Comparison of ENCODE assay signal across 1 cellular context in genomic region chr6:90712165-90712564, GRCh38.
TF ChIP-seq lines count a peak whose summit lies in the region.

No MANE protein-coding gene starts in this region.

TF ChIP-seq in GM23338, 12 proteins besides CTCF, POLR2A, EP300 and RAD21:
- TF ChIP-seq JUNB (IDR thresholded peaks at IDR 0.05; ENCODE audit: unreplicated experiment) (no peak), NANOG (IDR thresholded peaks at IDR 0.05; ENCODE audit: borderline replicate concordance) (no peak), ZNF462 (CRISPR knock-in tag; IDR thresholded peaks at IDR 0.05) (no peak), EZH2phosphoT487 (IDR thresholded peaks at IDR 0.05; ENCODE audit: unreplicated experiment) (no peak), ZNF114 (CRISPR knock-in tag; IDR thresholded peaks at IDR 0.05) (no peak), ZNF331 (CRISPR knock-in tag; IDR thresholded peaks at IDR 0.05; ENCODE audit: low read depth) (no peak), EZH2 (IDR thresholded peaks at IDR 0.05; ENCODE audit: low read depth, unreplicated experiment) (no peak), CREB1 (CRISPR knock-in tag; IDR thresholded peaks at IDR 0.05; ENCODE audit: low read depth) (no peak)
- TF ChIP-seq, protein P1, sequence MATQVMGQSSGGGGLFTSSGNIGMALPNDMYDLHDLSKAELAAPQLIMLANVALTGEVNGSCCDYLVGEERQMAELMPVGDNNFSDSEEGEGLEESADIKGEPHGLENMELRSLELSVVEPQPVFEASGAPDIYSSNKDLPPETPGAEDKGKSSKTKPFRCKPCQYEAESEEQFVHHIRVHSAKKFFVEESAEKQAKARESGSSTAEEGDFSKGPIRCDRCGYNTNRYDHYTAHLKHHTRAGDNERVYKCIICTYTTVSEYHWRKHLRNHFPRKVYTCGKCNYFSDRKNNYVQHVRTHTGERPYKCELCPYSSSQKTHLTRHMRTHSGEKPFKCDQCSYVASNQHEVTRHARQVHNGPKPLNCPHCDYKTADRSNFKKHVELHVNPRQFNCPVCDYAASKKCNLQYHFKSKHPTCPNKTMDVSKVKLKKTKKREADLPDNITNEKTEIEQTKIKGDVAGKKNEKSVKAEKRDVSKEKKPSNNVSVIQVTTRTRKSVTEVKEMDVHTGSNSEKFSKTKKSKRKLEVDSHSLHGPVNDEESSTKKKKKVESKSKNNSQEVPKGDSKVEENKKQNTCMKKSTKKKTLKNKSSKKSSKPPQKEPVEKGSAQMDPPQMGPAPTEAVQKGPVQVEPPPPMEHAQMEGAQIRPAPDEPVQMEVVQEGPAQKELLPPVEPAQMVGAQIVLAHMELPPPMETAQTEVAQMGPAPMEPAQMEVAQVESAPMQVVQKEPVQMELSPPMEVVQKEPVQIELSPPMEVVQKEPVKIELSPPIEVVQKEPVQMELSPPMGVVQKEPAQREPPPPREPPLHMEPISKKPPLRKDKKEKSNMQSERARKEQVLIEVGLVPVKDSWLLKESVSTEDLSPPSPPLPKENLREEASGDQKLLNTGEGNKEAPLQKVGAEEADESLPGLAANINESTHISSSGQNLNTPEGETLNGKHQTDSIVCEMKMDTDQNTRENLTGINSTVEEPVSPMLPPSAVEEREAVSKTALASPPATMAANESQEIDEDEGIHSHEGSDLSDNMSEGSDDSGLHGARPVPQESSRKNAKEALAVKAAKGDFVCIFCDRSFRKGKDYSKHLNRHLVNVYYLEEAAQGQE (IDR thresholded peaks at IDR 0.05; ENCODE audit: unreplicated experiment), result no peak
- TF ChIP-seq, protein P2, sequence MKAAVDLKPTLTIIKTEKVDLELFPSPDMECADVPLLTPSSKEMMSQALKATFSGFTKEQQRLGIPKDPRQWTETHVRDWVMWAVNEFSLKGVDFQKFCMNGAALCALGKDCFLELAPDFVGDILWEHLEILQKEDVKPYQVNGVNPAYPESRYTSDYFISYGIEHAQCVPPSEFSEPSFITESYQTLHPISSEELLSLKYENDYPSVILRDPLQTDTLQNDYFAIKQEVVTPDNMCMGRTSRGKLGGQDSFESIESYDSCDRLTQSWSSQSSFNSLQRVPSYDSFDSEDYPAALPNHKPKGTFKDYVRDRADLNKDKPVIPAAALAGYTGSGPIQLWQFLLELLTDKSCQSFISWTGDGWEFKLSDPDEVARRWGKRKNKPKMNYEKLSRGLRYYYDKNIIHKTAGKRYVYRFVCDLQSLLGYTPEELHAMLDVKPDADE (IDR thresholded peaks at IDR 0.05), result no peak
TF ChIP-seq in GM23338: peak in this region for 0.
